Comparison of ENCODE assay signal across 29 cellular contexts in the genomic region with DNA sequence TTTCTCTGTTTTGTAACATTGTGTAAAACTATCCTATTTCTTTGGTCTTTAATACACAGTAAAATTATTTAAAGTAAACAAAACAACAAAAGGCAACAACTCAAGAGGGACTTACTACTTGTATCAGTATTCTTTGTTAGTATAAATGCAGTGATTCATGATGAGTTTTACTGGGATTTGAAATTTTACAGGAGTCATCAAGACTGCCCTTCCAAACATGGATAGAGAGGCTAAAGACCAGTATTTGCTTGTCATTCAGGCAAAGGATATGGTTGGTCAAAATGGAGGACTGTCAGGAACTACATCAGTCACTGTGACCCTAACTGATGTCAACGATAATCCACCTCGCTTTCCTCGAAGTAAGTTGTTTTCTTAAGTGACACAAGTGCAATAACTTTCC.
"Had no signal": no experiment of that assay in that cellular context is flagged by ENCODE, and none has a peak within 500 bp of the region (broad histone marks: within the 10 kb centered on the region; RNA-seq: fewer than 3 reads in every experiment).

No MANE protein-coding gene starts in this region.

- H3K9me3 ChIP-seq: ovary, psoas muscle, right lobe of liver, sigmoid colon, suprapubic skin, testis, tibial artery, transverse colon, upper lobe of right lung, uterus had no signal

- ATAC-seq: natural killer cell; psoas muscle; right cardiac atrium; right lobe of liver; stimulated activated effector memory CD8-positive, alpha-beta T cell treated with anti-CD3 and anti-CD28 coated beads, Interleukin-12 subunit alpha, Interleukin-12 subunit beta, amount 100 ng/mL, for 72 hours; stimulated activated naive B cell treated with anti-CD40 and anti-IgM and Interleukin-4, amounts not matched to agents 10 μg/mL and 1 μg/mL and 100 μg/mL, for 72 hours; stimulated activated naive CD8-positive, alpha-beta T cell treated with anti-CD3 and anti-CD28 coated beads, Interleukin-15, amount 100 ng/mL, for 72 hours; stimulated activated naive CD8-positive, alpha-beta T cell treated with anti-CD3 and anti-CD28 coated beads, Interleukin-15, Interleukin-2, amounts not matched to agents 100 U/mL and 50 U/mL, for 24 hours; upper lobe of right lung had no signal

- H3K4me3 ChIP-seq: neural progenitor cell, ovary, psoas muscle, right lobe of liver, sigmoid colon, suprapubic skin, testis, tibial artery, transverse colon, upper lobe of right lung, uterus had no signal

- DNase-seq: natural killer cell; occipital lobe; ovary; posterior cingulate gyrus; psoas muscle; right cardiac atrium; right lobe of liver; sigmoid colon; small intestine; stimulated activated CD4-positive, alpha-beta T cell treated with anti-CD3 and anti-CD28 coated beads, Interleukin-15, amount 100 ng/mL, for 24 hours; stimulated activated CD4-positive, alpha-beta T cell treated with anti-CD3 and anti-CD28 coated beads, Interleukin-2, amount 100 ng/mL, for 24 hours; stimulated activated CD4-positive, alpha-beta T cell treated with anti-CD3 and anti-CD28 coated beads, Interleukin-2, amount 100 ng/mL, for 48 hours; stimulated activated CD4-positive, alpha-beta T cell treated with anti-CD3 and anti-CD28 coated beads, Interleukin-4, amount 100 ng/mL, for 24 hours; stimulated activated naive B cell treated with anti-CD40 and anti-IgM and Interleukin-4, amounts not matched to agents 10 μg/mL and 1 μg/mL and 100 μg/mL, for 72 hours; stimulated activated naive CD8-positive, alpha-beta T cell treated with anti-CD3 and anti-CD28 coated beads, Interleukin-15, amount 100 ng/mL, for 72 hours; stimulated activated naive CD8-positive, alpha-beta T cell treated with anti-CD3 and anti-CD28 coated beads, Interleukin-15, Interleukin-2, amounts not matched to agents 100 U/mL and 50 U/mL, for 24 hours; substantia nigra; testis; tibial artery; transverse colon; upper lobe of right lung; uterus had no signal

- H3K4me1 ChIP-seq: neural progenitor cell, parathyroid adenoma, psoas muscle, right lobe of liver, sigmoid colon, suprapubic skin, testis, tibial artery, transverse colon, upper lobe of right lung, uterus had no signal

- H3K4me3 Mint-ChIP-seq: natural killer cell; nephron; neural progenitor cell; stimulated activated effector memory CD8-positive, alpha-beta T cell treated with anti-CD3 and anti-CD28 coated beads, Interleukin-12 subunit alpha, Interleukin-12 subunit beta, amount 100 ng/mL, for 72 hours; stimulated activated naive B cell treated with anti-CD40 and anti-IgM and Interleukin-4, amounts not matched to agents 10 μg/mL and 1 μg/mL and 100 μg/mL, for 72 hours; stimulated activated naive CD8-positive, alpha-beta T cell treated with anti-CD3 and anti-CD28 coated beads, Interleukin-15, amount 100 ng/mL, for 72 hours; type B pancreatic cell had no signal

- H3K27ac Mint-ChIP-seq: natural killer cell; nephron; neural progenitor cell; progenitor cell of endocrine pancreas; stimulated activated effector memory CD8-positive, alpha-beta T cell treated with anti-CD3 and anti-CD28 coated beads, Interleukin-12 subunit alpha, Interleukin-12 subunit beta, amount 100 ng/mL, for 72 hours; stimulated activated naive B cell treated with anti-CD40 and anti-IgM and Interleukin-4, amounts not matched to agents 10 μg/mL and 1 μg/mL and 100 μg/mL, for 72 hours; stimulated activated naive CD8-positive, alpha-beta T cell treated with anti-CD3 and anti-CD28 coated beads, Interleukin-15, amount 100 ng/mL, for 72 hours; type B pancreatic cell had no signal

- H3K36me3 Mint-ChIP-seq: natural killer cell; stimulated activated effector memory CD8-positive, alpha-beta T cell treated with anti-CD3 and anti-CD28 coated beads, Interleukin-12 subunit alpha, Interleukin-12 subunit beta, amount 100 ng/mL, for 72 hours; stimulated activated naive B cell treated with anti-CD40 and anti-IgM and Interleukin-4, amounts not matched to agents 10 μg/mL and 1 μg/mL and 100 μg/mL, for 72 hours; type B pancreatic cell had no signal

- H3K27me3 ChIP-seq: neural progenitor cell, ovary, right lobe of liver, sigmoid colon, suprapubic skin, testis, tibial artery, transverse colon, upper lobe of right lung, uterus had no signal

- H3K27me3 Mint-ChIP-seq: progenitor cell of endocrine pancreas; stimulated activated naive B cell treated with anti-CD40 and anti-IgM and Interleukin-4, amounts not matched to agents 10 μg/mL and 1 μg/mL and 100 μg/mL, for 72 hours; stimulated activated naive CD8-positive, alpha-beta T cell treated with anti-CD3 and anti-CD28 coated beads, Interleukin-15, amount 100 ng/mL, for 72 hours; type B pancreatic cell had no signal

- H3K9me3 Mint-ChIP-seq: nephron; neural progenitor cell; stimulated activated naive B cell treated with anti-CD40 and anti-IgM and Interleukin-4, amounts not matched to agents 10 μg/mL and 1 μg/mL and 100 μg/mL, for 72 hours; stimulated activated naive CD8-positive, alpha-beta T cell treated with anti-CD3 and anti-CD28 coated beads, Interleukin-15, amount 100 ng/mL, for 72 hours; type B pancreatic cell had no signal

- H3K4me2 ChIP-seq: neural progenitor cell had no signal

- H3K36me3 ChIP-seq: neural progenitor cell, ovary, right lobe of liver, sigmoid colon, suprapubic skin, tibial artery, transverse colon, upper lobe of right lung, uterus had no signal

- H2AFZ ChIP-seq: neural progenitor cell, parathyroid adenoma had no signal

- H3K4me1 Mint-ChIP-seq: natural killer cell; nephron; stimulated activated effector memory CD8-positive, alpha-beta T cell treated with anti-CD3 and anti-CD28 coated beads, Interleukin-12 subunit alpha, Interleukin-12 subunit beta, amount 100 ng/mL, for 72 hours; stimulated activated naive B cell treated with anti-CD40 and anti-IgM and Interleukin-4, amounts not matched to agents 10 μg/mL and 1 μg/mL and 100 μg/mL, for 72 hours; stimulated activated naive CD8-positive, alpha-beta T cell treated with anti-CD3 and anti-CD28 coated beads, Interleukin-15, amount 100 ng/mL, for 72 hours had no signal

- H3K27ac ChIP-seq: neural progenitor cell, ovary, parathyroid adenoma, psoas muscle, right lobe of liver, sigmoid colon, suprapubic skin, testis, tibial artery, transverse colon, upper lobe of right lung, uterus had no signal

- H3K9ac ChIP-seq: neural progenitor cell, parathyroid adenoma had no signal

- H3K79me2 ChIP-seq: parathyroid adenoma had no signal
